Comparison of ENCODE assay signal across 24 cellular contexts in genomic region chr5:180340856-180341255, GRCh38. TPM values are rescaled to one million over a fixed set of nuclear protein-coding genes. Genes with fewer than 3 reads are reported as not detected.
DNase-seq lines count a peak whose midpoint lies in the region; ATAC-seq, FAIRE-seq and TF ChIP-seq lines count a peak whose summit lies in the region.
"Had no signal": no experiment of that assay in that cellular context is flagged by ENCODE, and none has a peak within 500 bp of the region (broad histone marks: within the 10 kb centered on the region; RNA-seq: fewer than 3 reads in every experiment).

No MANE protein-coding gene starts in this region.

- H3K27ac ChIP-seq in left ventricle myocardium inferior (replicated peaks) (no peak overlapping the region), astrocyte (ENCODE audit: low read depth, low read length) (no peak overlapping the region), left lung (no peak overlapping the region), sigmoid colon (no peak overlapping the region)
- H3K27ac ChIP-seq: ascending aorta, upper lobe of left lung had no signal

- intact Hi-C loops in Right ventricle myocardium inferior (cut with DNase I) (no loop called here), left ventricle myocardium inferior (cut with micrococcal nuclease) (no loop called here), left lung (cut with DNase I) (no loop called here), sigmoid colon (cut with DNase I) (no loop called here)

- ATAC-seq in Right ventricle myocardium inferior (no peak), left lung (no peak), HG03045 (IDR thresholded peaks at IDR 0.05; ENCODE audit: unreplicated experiment) (no peak)
- ATAC-seq: esophagus mucosa had no signal

- peaks cover 17% of the 10 kb centered on the region for H3K36me3 ChIP-seq in left ventricle myocardium inferior
- peaks cover 9% of the 10 kb centered on the region for H3K36me3 ChIP-seq in astrocyte (ENCODE audit: insufficient read depth, low read length)
- peaks cover 0 to 2% of the 10 kb centered on the region in 2 donors for H3K36me3 ChIP-seq in left lung
- H3K36me3 ChIP-seq in sigmoid colon: peaks cover 0 to 12% (median 6%) of the 10 kb centered on the region in 4 donors

- DNase-seq in Right ventricle myocardium inferior (ENCODE audit: missing footprints): peak; percentile 61
- DNase-seq in left ventricle myocardium inferior: no peak
- peak; percentile 17 for DNase-seq in astrocyte (ENCODE audit: low read depth)
- DNase-seq in left lung: peak; percentile 25 to 34
- DNase-seq in sigmoid colon: no peak
- DNase-seq in hepatic stellate cell (ENCODE audit: low spot score): no peak
- DNase-seq in NCI-H1092 treated with DMSO at 0.1 percent for 48 hours (lab: John Stamatoyannopoulos, UW): no peak
- DNase-seq: 8988T; activated CD4-positive, alpha-beta T cell treated with anti-CD3 and anti-CD28 coated beads for 1 hour; activated CD8-positive, alpha-beta memory T cell treated with anti-CD3 and anti-CD28 coated beads for 24 hours; C1 segment of cervical spinal cord; effector CD8-positive, alpha-beta T cell; head of caudate nucleus; immature natural killer cell; NCI-H1417; NCI-H2107; NCI-H524; upper lobe of left lung had no signal

- peaks cover 10% of the 10 kb centered on the region for H3K27me3 ChIP-seq in left ventricle myocardium inferior (ENCODE audit: low read depth)
- no peaks in the 10 kb centered on the region for H3K27me3 ChIP-seq in astrocyte (ENCODE audit: insufficient read depth, low read length)
- H3K27me3 ChIP-seq in left lung: peaks cover 0 to 7% of the 10 kb centered on the region in 2 donors
- H3K27me3 ChIP-seq in sigmoid colon: no peaks in the 10 kb centered on the region
- H3K27me3 ChIP-seq: ascending aorta, upper lobe of left lung had no signal

- TF ChIP-seq EP300 in sigmoid colon (IDR thresholded peaks at IDR 0.05): no peak

- no peaks in the 10 kb centered on the region for H3K9me3 ChIP-seq in left ventricle myocardium inferior (replicated peaks)
- no peaks in the 10 kb centered on the region for H3K9me3 ChIP-seq in astrocyte (ENCODE audit: insufficient read depth, low read depth, low read length)
- no peaks in the 10 kb centered on the region for H3K9me3 ChIP-seq in left lung
- H3K9me3 ChIP-seq in sigmoid colon: no peaks in the 10 kb centered on the region
- H3K9me3 ChIP-seq: ascending aorta, upper lobe of left lung had no signal

- H3K36me3 Mint-ChIP-seq in astrocyte (ENCODE audit: low read depth, unreplicated experiment): peaks cover 11% of the 10 kb centered on the region
- H3K36me3 Mint-ChIP-seq: activated naive CD4-positive, alpha-beta T cell treated with anti-CD3 and anti-CD28 coated beads, Interleukin-2, amount 50 U/mL, for 24 hours; immature natural killer cell had no signal

- FAIRE-seq in astrocyte (lab: Jason Lieb, UNC): no peak
- FAIRE-seq: D721Med, HTR-8/SVneo had no signal

- no peak overlapping the region for H3K27ac Mint-ChIP-seq in astrocyte (ENCODE audit: unreplicated experiment)
- H3K27ac Mint-ChIP-seq: activated naive CD4-positive, alpha-beta T cell treated with anti-CD3 and anti-CD28 coated beads, Interleukin-2, amount 50 U/mL, for 24 hours; immature natural killer cell had no signal

- no peaks in the 10 kb centered on the region for H3K27me3 Mint-ChIP-seq in astrocyte (ENCODE audit: low read depth, unreplicated experiment)

- H3K4me1 Mint-ChIP-seq in astrocyte (ENCODE audit: low read depth, unreplicated experiment): peaks cover 28% of the 10 kb centered on the region
- H3K4me1 Mint-ChIP-seq: activated naive CD4-positive, alpha-beta T cell treated with anti-CD3 and anti-CD28 coated beads, Interleukin-2, amount 50 U/mL, for 24 hours; immature natural killer cell had no signal

- TF ChIP-seq POLR2A in sigmoid colon (IDR thresholded peaks at IDR 0.05): no peak

- H3K4me3 ChIP-seq in left ventricle myocardium inferior (no peak overlapping the region), astrocyte (ENCODE audit: insufficient read depth, low read depth, low read length) (no peak overlapping the region), left lung (no peak overlapping the region), sigmoid colon (no peak overlapping the region)
- H3K4me3 ChIP-seq: ascending aorta, upper lobe of left lung had no signal

- no peak overlapping the region for H3K4me3 Mint-ChIP-seq in astrocyte (ENCODE audit: unreplicated experiment)
- H3K4me3 Mint-ChIP-seq: activated naive CD4-positive, alpha-beta T cell treated with anti-CD3 and anti-CD28 coated beads, Interleukin-2, amount 50 U/mL, for 24 hours; immature natural killer cell had no signal

- H3K9me3 Mint-ChIP-seq in astrocyte (ENCODE audit: unreplicated experiment): no peaks in the 10 kb centered on the region
- H3K9me3 Mint-ChIP-seq: activated naive CD4-positive, alpha-beta T cell treated with anti-CD3 and anti-CD28 coated beads, Interleukin-2, amount 50 U/mL, for 24 hours had no signal

- H2AFZ ChIP-seq in astrocyte (ENCODE audit: low read depth, low read length): no peak overlapping the region

- H3K9ac ChIP-seq in astrocyte (ENCODE audit: low read length): no peak overlapping the region

- H3K79me2 ChIP-seq in astrocyte (ENCODE audit: insufficient read depth, low read length): peaks cover 54% of the 10 kb centered on the region

- peaks cover 48% of the 10 kb centered on the region for H4K20me1 ChIP-seq in astrocyte (ENCODE audit: insufficient read depth, low read length)

- TF ChIP-seq CTCF in left ventricle myocardium inferior (IDR thresholded peaks at IDR 0.05; ENCODE audit: borderline replicate concordance) (no peak), astrocyte (IDR thresholded peaks at IDR 0.05; ENCODE audit: insufficient read depth, low read depth, low read length) (no peak), left lung (IDR thresholded peaks at IDR 0.05) (no peak), sigmoid colon (IDR thresholded peaks at IDR 0.05) (no peak)

- 85 to 87% methylated on average over 9 of the region's 9 CpGs for WGBS in sigmoid colon, 2 donors

- H3K4me2 ChIP-seq in astrocyte (ENCODE audit: low read length): peak overlapping the region; percentile 32

- H3K4me1 ChIP-seq in left ventricle myocardium inferior (peaks cover 17% of the 10 kb centered on the region), astrocyte (ENCODE audit: insufficient read depth, low read length) (peaks cover 32% of the 10 kb centered on the region), left lung (peaks cover 4 to 5% of the 10 kb centered on the region in 2 donors), sigmoid colon (peaks cover 0 to 23% (median 19%) of the 10 kb centered on the region in 4 donors)

RNA-seq across cellular contexts. Expression of gene GFPT2, which starts 12.3 kb away (rescaled TPM):
- total RNA-seq in Right ventricle myocardium inferior (15.3 TPM), left ventricle myocardium inferior (8.4 TPM), astrocyte (14.6 and 19.0 TPM in 2 replicates), left lung (10 to 100 TPM; 13.5 to 17.6 TPM), sigmoid colon (10 to 100 TPM; 16.1 to 42.7 (median 21.7) TPM)
- 1 to 10 TPM; 1.2 to 6.6 (median 3.6) TPM for polyA plus RNA-seq in sigmoid colon
- polyA plus RNA-seq: immature natural killer cell had no signal

RNA-seq across cellular contexts. Expression of gene MAPK9, which starts 49.0 kb away (rescaled TPM):
- total RNA-seq in Right ventricle myocardium inferior (41.7 TPM), left ventricle myocardium inferior (40.9 TPM), astrocyte (31.6 and 34.0 TPM in 2 replicates), left lung (10 to 100 TPM; 42.4 to 44.9 TPM), sigmoid colon (10 to 100 TPM; 39.5 to 45.7 (median 41.4) TPM)
- polyA plus RNA-seq in sigmoid colon: 10 to 100 TPM; 20.5 to 31.2 (median 27.3) TPM

Comparison
In these comparisons a context has a peak if more than half of its experiments do, and no peak if none do; other contexts are left out.
1. DNase-seq: peak in Right ventricle myocardium inferior (single experiment), astrocyte (single experiment) and left lung (2 of 2); none in left ventricle myocardium inferior (single experiment), sigmoid colon (single experiment), hepatic stellate cell (single experiment) and NCI-H1092 treated with DMSO at 0.1 percent for 48 hours (single experiment).